Comparison of ENCODE assay signal across 15 cellular contexts in genomic region chr18:26746284-26747130, GRCh38.
DNase-seq lines count a peak whose midpoint lies in the region; ATAC-seq and TF ChIP-seq lines count a peak whose summit lies in the region.
"Had no signal": no experiment of that assay in that cellular context is flagged by ENCODE, and none has a peak within 500 bp of the region (broad histone marks: within the 10 kb centered on the region; RNA-seq: fewer than 3 reads in every experiment).

No MANE protein-coding gene starts in this region.

- no peak overlapping the region for H3K27ac Mint-ChIP-seq in activated T-helper 17 cell treated with anti-CD3 and anti-CD28 coated beads, Interleukin-2, amount 50 U/mL, for 72 hours
- H3K27ac Mint-ChIP-seq: stimulated activated effector memory CD8-positive, alpha-beta T cell treated with anti-CD3 and anti-CD28 coated beads, Interleukin-12 subunit alpha, Interleukin-12 subunit beta, amount 100 ng/mL, for 72 hours had no signal

- no peaks in the 10 kb centered on the region for H3K27me3 Mint-ChIP-seq in activated T-helper 17 cell treated with anti-CD3 and anti-CD28 coated beads, Interleukin-2, amount 50 U/mL, for 72 hours

- H3K4me3 Mint-ChIP-seq in activated T-helper 17 cell treated with anti-CD3 and anti-CD28 coated beads, Interleukin-2, amount 50 U/mL, for 72 hours = no peak overlapping the region
- H3K4me3 Mint-ChIP-seq: stimulated activated effector memory CD8-positive, alpha-beta T cell treated with anti-CD3 and anti-CD28 coated beads, Interleukin-12 subunit alpha, Interleukin-12 subunit beta, amount 100 ng/mL, for 72 hours had no signal

- no peaks in the 10 kb centered on the region for H3K4me1 Mint-ChIP-seq in activated T-helper 17 cell treated with anti-CD3 and anti-CD28 coated beads, Interleukin-2, amount 50 U/mL, for 72 hours
- H3K4me1 Mint-ChIP-seq: stimulated activated effector memory CD8-positive, alpha-beta T cell treated with anti-CD3 and anti-CD28 coated beads, Interleukin-12 subunit alpha, Interleukin-12 subunit beta, amount 100 ng/mL, for 72 hours had no signal

- intact Hi-C loops in left ventricle myocardium superior (cut with micrococcal nuclease) (no loop called here), cardiac septum (cut with DNase I) (no loop called here)

- no peak overlapping the region for H3K4me3 ChIP-seq in cardiac fibroblast (replicated peaks in 1 of 2; ENCODE audit: low read depth in 2 of 2, low read length in 2 of 2)
- H3K4me3 ChIP-seq: coronary artery had no signal

- peak; percentile 41 for ATAC-seq in left ventricle myocardium superior
- ATAC-seq in left lobe of liver = peak; percentile 46
- ATAC-seq in HG03457 (IDR thresholded peaks at IDR 0.05; ENCODE audit: unreplicated experiment) = no peak
- ATAC-seq in activated T-helper 17 cell treated with anti-CD3 and anti-CD28 coated beads, Interleukin-2, amount 50 U/mL, for 72 hours (replicated peaks) = no peak
- ATAC-seq: stimulated activated effector memory CD8-positive, alpha-beta T cell treated with anti-CD3 and anti-CD28 coated beads, Interleukin-12 subunit alpha, Interleukin-12 subunit beta, amount 100 ng/mL, for 72 hours had no signal

- H3K36me3 Mint-ChIP-seq in activated T-helper 17 cell treated with anti-CD3 and anti-CD28 coated beads, Interleukin-2, amount 50 U/mL, for 72 hours (ENCODE audit: low read depth) = no peaks in the 10 kb centered on the region
- H3K36me3 Mint-ChIP-seq: stimulated activated effector memory CD8-positive, alpha-beta T cell treated with anti-CD3 and anti-CD28 coated beads, Interleukin-12 subunit alpha, Interleukin-12 subunit beta, amount 100 ng/mL, for 72 hours had no signal

- no peak for TF ChIP-seq CTCF in cardiac fibroblast (IDR thresholded peaks at IDR 0.05; ENCODE audit: low read depth, low read length)

- no peaks in the 10 kb centered on the region for H3K9me3 Mint-ChIP-seq in activated T-helper 17 cell treated with anti-CD3 and anti-CD28 coated beads, Interleukin-2, amount 50 U/mL, for 72 hours

- in situ Hi-C loops in KBM-7 (cut with MboI; ENCODE audit: low pct_unique_long_range_greater_than_20kb, low sequenced_read_pairs) = no loop called here

- DNase-seq in left ventricle myocardium superior (no peak), cardiac septum (ENCODE audit: low spot score) (no peak), cardiac fibroblast (ENCODE audit: low read depth in 2 of 2) (peak; percentile 2 to 48), left lobe of liver (ENCODE audit: low spot score) (no peak), NCI-H226 (no peak), KBM-7 (no peak)
- DNase-seq: activated effector memory CD4-positive, alpha-beta T cell treated with anti-CD3 and anti-CD28 coated beads, Interleukin-2, amount 50 U/mL, for 16 hours; heart right ventricle; KG1; NCI-H2171; SK-N-SH had no signal

Comparison
In these comparisons a context has a peak if more than half of its experiments do, and no peak if none do; other contexts are left out.
1. ATAC-seq: peak in left ventricle myocardium superior (single experiment) and left lobe of liver (single experiment); none in HG03457 (single experiment) and activated T-helper 17 cell treated with anti-CD3 and anti-CD28 coated beads, Interleukin-2, amount 50 U/mL, for 72 hours (single experiment).
2. DNase-seq: peak in cardiac fibroblast (2 of 2); none in left ventricle myocardium superior (single experiment), cardiac septum (single experiment), left lobe of liver (single experiment), NCI-H226 (single experiment) and KBM-7 (single experiment).